In genomic region chr9:38153910-38154291, GRCh38 we compare ENCODE assay signal across 25 cellular contexts.
"Had no signal": no experiment of that assay in that cellular context is flagged by ENCODE, and none has a peak within 500 bp of the region (broad histone marks: within the 10 kb centered on the region; RNA-seq: fewer than 3 reads in every experiment).

No MANE protein-coding gene starts in this region.

- H3K4me1 ChIP-seq: esophagus squamous epithelium, gastrocnemius medialis, heart right ventricle, left lung, lower lobe of right lung had no signal

- H3K36me3 ChIP-seq: esophagus squamous epithelium, gastrocnemius medialis, heart right ventricle, left lung, lower lobe of right lung had no signal

- H3K27me3 ChIP-seq: gastrocnemius medialis had no signal

- H3K9me3 ChIP-seq: esophagus squamous epithelium, gastrocnemius medialis, heart right ventricle, left lung, lower lobe of right lung, mucosa of descending colon had no signal

- ATAC-seq: effector memory CD8-positive, alpha-beta T cell; esophagus mucosa; gastrocnemius medialis; left lung; mucosa of descending colon had no signal

- H3K27ac ChIP-seq: coronary artery, dorsolateral prefrontal cortex, epithelial cell of prostate, esophagus squamous epithelium, gastrocnemius medialis, heart right ventricle, left lung, lower lobe of right lung had no signal

- DNase-seq: dermis blood vessel endothelial cell; dorsolateral prefrontal cortex; effector CD8-positive, alpha-beta T cell; effector memory CD8-positive, alpha-beta T cell; erythroblast; esophagus squamous epithelium; foreskin fibroblast; foreskin melanocyte; gastrocnemius medialis; head of caudate nucleus; heart right ventricle; hippocampal formation; left cardiac atrium; left lung; left ventricle myocardium superior; lower lobe of right lung; mesenchymal stem cell; mucosa of descending colon had no signal

- H3K4me3 ChIP-seq: coronary artery, dorsolateral prefrontal cortex, esophagus squamous epithelium, gastrocnemius medialis, heart right ventricle, left lung, lower lobe of right lung, mucosa of descending colon had no signal

- FAIRE-seq: colon, endometrium, islet of Langerhans, keratinocyte had no signal
